Comparison of ENCODE assay signal across 8 cellular contexts in the genomic region with DNA sequence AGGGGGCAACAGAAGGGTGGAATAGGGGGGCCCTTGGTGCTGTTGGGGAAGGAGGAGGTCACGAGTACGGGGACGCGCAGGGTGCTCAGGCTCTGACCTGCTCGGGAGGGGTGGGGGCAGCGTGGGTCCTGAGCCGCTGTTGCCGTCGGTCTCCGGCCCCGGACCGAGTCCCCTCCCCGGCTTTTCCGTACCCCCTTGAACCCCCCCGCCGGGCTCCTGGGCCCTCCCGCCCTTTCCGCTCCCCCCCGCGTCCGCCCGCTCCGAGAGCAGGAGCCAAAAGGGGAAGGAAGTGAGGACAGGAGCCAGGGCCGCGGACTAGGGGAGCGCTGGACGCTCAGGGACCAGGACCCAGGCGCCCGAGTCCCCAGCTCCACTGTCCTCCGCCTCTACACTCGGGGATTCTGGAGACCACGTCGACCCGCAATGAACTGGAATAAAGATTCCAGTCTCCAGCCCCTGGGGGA. TPM values are rescaled to one million over a fixed set of nuclear protein-coding genes. Genes with fewer than 3 reads are reported as not detected.
DNase-seq lines count a peak whose midpoint lies in the region; ATAC-seq and TF ChIP-seq lines count a peak whose summit lies in the region.

A gene with protein sequence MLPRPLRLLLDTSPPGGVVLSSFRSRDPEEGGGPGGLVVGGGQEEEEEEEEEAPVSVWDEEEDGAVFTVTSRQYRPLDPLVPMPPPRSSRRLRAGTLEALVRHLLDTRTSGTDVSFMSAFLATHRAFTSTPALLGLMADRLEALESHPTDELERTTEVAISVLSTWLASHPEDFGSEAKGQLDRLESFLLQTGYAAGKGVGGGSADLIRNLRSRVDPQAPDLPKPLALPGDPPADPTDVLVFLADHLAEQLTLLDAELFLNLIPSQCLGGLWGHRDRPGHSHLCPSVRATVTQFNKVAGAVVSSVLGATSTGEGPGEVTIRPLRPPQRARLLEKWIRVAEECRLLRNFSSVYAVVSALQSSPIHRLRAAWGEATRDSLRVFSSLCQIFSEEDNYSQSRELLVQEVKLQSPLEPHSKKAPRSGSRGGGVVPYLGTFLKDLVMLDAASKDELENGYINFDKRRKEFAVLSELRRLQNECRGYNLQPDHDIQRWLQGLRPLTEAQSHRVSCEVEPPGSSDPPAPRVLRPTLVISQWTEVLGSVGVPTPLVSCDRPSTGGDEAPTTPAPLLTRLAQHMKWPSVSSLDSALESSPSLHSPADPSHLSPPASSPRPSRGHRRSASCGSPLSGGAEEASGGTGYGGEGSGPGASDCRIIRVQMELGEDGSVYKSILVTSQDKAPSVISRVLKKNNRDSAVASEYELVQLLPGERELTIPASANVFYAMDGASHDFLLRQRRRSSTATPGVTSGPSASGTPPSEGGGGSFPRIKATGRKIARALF (minus strand): TSS at position 170 of the 464 bp plus-strand sequence. CDS start 332 bp downstream, outside the sequence.

- H3K27ac ChIP-seq in colonic mucosa = peak within 1 kb of the TSS; percentile 98
- peak within 1 kb of the TSS; percentile 95 for H3K27ac ChIP-seq in layer of hippocampus (ENCODE audit: low read depth, low read length)

- H3K36me3 ChIP-seq in colonic mucosa = no peaks in the 10 kb centered on the region

- H3K4me3 ChIP-seq in LNCaP clone FGC (ENCODE audit: low read depth, low read length) (peak within 1 kb of the TSS; percentile 91), colonic mucosa (peak within 1 kb of the TSS; percentile 64)

- H3K27me3 ChIP-seq in colonic mucosa (no peaks in the 10 kb centered on the region), layer of hippocampus (ENCODE audit: control insufficient read depth, insufficient read depth, low read length) (no peaks in the 10 kb centered on the region)

- H3K9me3 ChIP-seq in colonic mucosa = no peaks in the 10 kb centered on the region

- peaks cover 9% of the 10 kb centered on the region for H3K4me1 ChIP-seq in colonic mucosa

- peak; percentile 22 for ATAC-seq in GM21526 (IDR thresholded peaks at IDR 0.05; ENCODE audit: low FRiP score, unreplicated experiment)

- TF ChIP-seq CTCF in LNCaP clone FGC (IDR thresholded peaks at IDR 0.05; ENCODE audit: control insufficient read depth, extremely low read depth, insufficient read depth) (no peak), colonic mucosa (IDR thresholded peaks at IDR 0.05) (no peak)

- intact Hi-C loops in colonic mucosa (cut with DNase I) = no loop called here

- DNase-seq in DMS153 treated with DMSO at 0.1 percent for 48 hours (lab: John Stamatoyannopoulos, UW; ENCODE audit: unreplicated experiment) (peak; percentile 60), LNCaP clone FGC (ENCODE audit: low read depth) (no peak), UCSD-AML1 (lab: John Stamatoyannopoulos, UW; ENCODE audit: unreplicated experiment) (peak; percentile 90), colonic mucosa (peak; percentile 82), COLO829 (ENCODE audit: low spot score) (no peak)
- peak; percentile 46 to 57 for DNase-seq in stimulated activated CD4-positive, alpha-beta T cell treated with anti-CD3 and anti-CD28 coated beads, Interleukin-1b, Interleukin-23, amount 100 ng/mL, for 4 hours (ENCODE audit: low read depth in 2 of 2)

- peak within 1 kb of the TSS; percentile 97 to 99 for H3K9ac ChIP-seq in colonic mucosa (ENCODE audit: low read depth in 2 of 2, low read length in 2 of 2)

RNA-seq across cellular contexts. Expression of the gene that starts here (rescaled TPM):
- 10 to 100 TPM; 29.9 to 34.7 TPM for total RNA-seq in colonic mucosa

Comparison
In these comparisons a context has a peak if more than half of its experiments do, and no peak if none do; other contexts are left out.
1. DNase-seq: peak in DMS153 treated with DMSO at 0.1 percent for 48 hours (single experiment), UCSD-AML1 (single experiment), colonic mucosa (single experiment) and stimulated activated CD4-positive, alpha-beta T cell treated with anti-CD3 and anti-CD28 coated beads, Interleukin-1b, Interleukin-23, amount 100 ng/mL, for 4 hours (2 of 2); none in LNCaP clone FGC (single experiment) and COLO829 (single experiment).